Comparison of ENCODE assay signal across 30 cellular contexts in the genomic region with DNA sequence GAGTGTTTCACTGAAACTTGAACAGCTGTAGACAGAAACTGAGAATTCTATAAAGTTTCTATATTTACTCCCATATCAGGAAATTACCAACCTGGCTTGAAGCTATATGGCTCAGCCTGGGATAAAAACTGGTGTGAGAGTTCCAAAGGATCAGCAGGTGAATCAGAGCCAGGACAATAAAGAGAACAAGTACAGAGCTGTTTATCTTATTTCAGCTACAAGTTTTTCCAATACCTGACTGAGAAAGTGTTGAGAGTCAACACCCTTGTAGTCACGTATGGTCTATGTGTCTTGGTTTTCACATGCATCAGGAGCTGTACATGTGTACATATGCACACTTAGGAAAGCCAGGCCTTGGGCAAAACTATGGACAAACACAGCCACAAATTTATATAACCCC. TPM values are rescaled to one million over a fixed set of nuclear protein-coding genes. Genes with fewer than 3 reads are reported as not detected.
A peak's percentile ranks its signal among the peaks of the same experiment; 100 is the strongest.
DNase-seq lines count a peak whose midpoint lies in the region; ATAC-seq, FAIRE-seq and TF ChIP-seq lines count a peak whose summit lies in the region.
"Had no signal": no experiment of that assay in that cellular context is flagged by ENCODE, and none has a peak within 500 bp of the region (broad histone marks: within the 10 kb centered on the region; RNA-seq: fewer than 3 reads in every experiment).

No MANE protein-coding gene starts in this region.

- TF ChIP-seq EP300 in HepG2 (IDR thresholded peaks at IDR 0.05; ENCODE audit: low read depth in 2 of 2, low read length in 2 of 2) (no peak), HepG2 (CRISPR knock-in tag; IDR thresholded peaks at IDR 0.05; ENCODE audit: borderline replicate concordance) (no peak)

- CTCF ChIA-PET in HepG2 (lab: Yijun Ruan, JAX; ENCODE audit: low intra/inter-chr PET ratio, low total read pairs) = no interaction called here

- H3K4me3 ChIP-seq in duodenal mucosa (ENCODE audit: low read depth in 1 of 2, low read length in 2 of 2) (no peak overlapping the region), HepG2 (replicated peaks in 1 of 3; ENCODE audit: insufficient read depth in 1 of 3, low read depth in 2 of 3, low read length in 3 of 3) (peak overlapping the region in 1 of 3 experiments; percentile 37; a peak in 1 of 6 replicates), prostate gland (no peak overlapping the region)
- H3K4me3 ChIP-seq: cardiac muscle cell, esophagus muscularis mucosa, heart right ventricle, lower lobe of right lung, smooth muscle cell, thoracic aorta, uterus had no signal

- peak overlapping the region; percentile 70 for H3K4me2 ChIP-seq in HepG2 (ENCODE audit: low read depth, low read length)
- H3K4me2 ChIP-seq: smooth muscle cell had no signal

- H4K20me1 ChIP-seq in HepG2 (ENCODE audit: insufficient read depth, low read length) = no peaks in the 10 kb centered on the region

- ATAC-seq in HepG2 (no peak; the same call in 2 of the 3 replicates), GM21717 (IDR thresholded peaks at IDR 0.05; ENCODE audit: unreplicated experiment) (no peak), HG03571 (IDR thresholded peaks at IDR 0.05; ENCODE audit: unreplicated experiment) (no peak)
- ATAC-seq: CD8-positive, alpha-beta T cell; effector memory CD8-positive, alpha-beta T cell; heart right ventricle; lower lobe of right lung; stimulated activated naive CD8-positive, alpha-beta T cell treated with anti-CD3 and anti-CD28 coated beads, Interleukin-15, Interleukin-2, amounts not matched to agents 100 U/mL and 50 U/mL, for 24 hours had no signal

- in situ Hi-C loops in HepG2 (cut with HindIII; ENCODE audit: extremely low pct_ligation_motif_present, low pct_unique_long_range_greater_than_20kb) = no loop called here

- H3K9ac ChIP-seq in duodenal mucosa (ENCODE audit: low read depth in 1 of 2, low read length in 2 of 2) (peak overlapping the region; percentile 7 to 26), HepG2 (ENCODE audit: insufficient read depth, low read depth, low read length) (peak overlapping the region; percentile 71)

- TF ChIP-seq RAD21 in HepG2 (CRISPR knock-in tag; IDR thresholded peaks at IDR 0.05) = no peak

- no peak for FAIRE-seq in HepG2 (lab: Jason Lieb, UNC)

- TF ChIP-seq POLR2A in HepG2 (IDR thresholded peaks at IDR 0.05; ENCODE audit: insufficient read depth in 1 of 2, low read depth in 2 of 2, low read length in 2 of 2) (no peak), prostate gland (IDR thresholded peaks at IDR 0.05) (no peak)

- H3K4me1 ChIP-seq in duodenal mucosa (ENCODE audit: control insufficient read depth in 1 of 2, insufficient read depth in 2 of 2, low read length in 2 of 2) (peaks cover 13 to 26% of the 10 kb centered on the region in 2 donors), HepG2 (ENCODE audit: insufficient read depth, low read length) (peaks cover 90% of the 10 kb centered on the region), prostate gland (replicated peaks) (no peaks in the 10 kb centered on the region)
- H3K4me1 ChIP-seq: lower lobe of right lung, uterus had no signal

- POLR2A ChIA-PET in HepG2 (lab: Yijun Ruan, JAX) = interaction anchor here (0.9 to 2.1 kb wide), 16 partner anchors 9 to 82 kb away, joined by 3 to 20 read pairs (median 4); a partner anchor contains a TSS

- WGBS in HepG2 (ENCODE audit: low lambda C conversion rate) = 17% methylated on average over 1 of the region's 1 CpG
- WGBS in prostate gland = 27% methylated on average over 1 of the region's 1 CpG

- intact Hi-C loops in HepG2 (cut with micrococcal nuclease; ENCODE audit: unreplicated experiment) = loop anchor here (1.0 kb wide), 4 partner anchors 10 to 40 kb away; no protein-coding TSS in a partner anchor
- intact Hi-C loops in prostate gland (cut with DNase I) = no loop called here
- intact Hi-C loops in cardiac septum (cut with DNase I) = no loop called here

- no peaks in the 10 kb centered on the region for H3K79me2 ChIP-seq in HepG2 (ENCODE audit: insufficient read depth, low read length)

- H3K9me3 ChIP-seq in duodenal mucosa (ENCODE audit: control insufficient read depth in 1 of 2, low read length in 2 of 2) = no peaks in the 10 kb centered on the region
- no peaks in the 10 kb centered on the region for H3K9me3 ChIP-seq in HepG2 (ENCODE audit: low read length)
- no peaks in the 10 kb centered on the region for H3K9me3 ChIP-seq in prostate gland
- H3K9me3 ChIP-seq: esophagus muscularis mucosa, heart right ventricle, lower lobe of right lung, thoracic aorta, uterus had no signal

- H3K27me3 ChIP-seq in duodenal mucosa (ENCODE audit: control insufficient read depth in 1 of 2, insufficient read depth in 2 of 2, low read length in 2 of 2) (no peaks in the 10 kb centered on the region), HepG2 (ENCODE audit: control insufficient read depth in 1 of 2, insufficient read depth in 2 of 2, low read length in 2 of 2) (no peaks in the 10 kb centered on the region), prostate gland (replicated peaks; ENCODE audit: insufficient read depth) (no peaks in the 10 kb centered on the region)
- H3K27me3 ChIP-seq: cardiac muscle cell, esophagus muscularis mucosa, heart right ventricle, uterus had no signal

- no peak overlapping the region for H2AFZ ChIP-seq in HepG2 (ENCODE audit: low read length)

- TF ChIP-seq CTCF in HepG2 (CRISPR knock-in tag; IDR thresholded peaks at IDR 0.05) = no peak
- TF ChIP-seq CTCF in prostate gland (IDR thresholded peaks at IDR 0.05) = no peak

- TSS peak; percentile 97 for BruUV-seq in HepG2 (replicated peaks; lab: Mats Ljungman, UMichigan)

- H3K36me3 ChIP-seq in duodenal mucosa (ENCODE audit: control insufficient read depth in 1 of 2, insufficient read depth in 2 of 2, low read length in 2 of 2) (no peaks in the 10 kb centered on the region), HepG2 (replicated peaks in 1 of 2; ENCODE audit: control insufficient read depth in 1 of 2, insufficient read depth in 2 of 2, low read length in 2 of 2) (no peaks in the 10 kb centered on the region), prostate gland (no peaks in the 10 kb centered on the region)
- H3K36me3 ChIP-seq: cardiac muscle cell, esophagus muscularis mucosa, heart right ventricle, lower lobe of right lung, thoracic aorta, uterus, WERI-Rb-1 had no signal

- H3K27ac ChIP-seq in duodenal mucosa (ENCODE audit: low read depth, low read length) (peak overlapping the region; percentile 56), HepG2 (ENCODE audit: extremely low read length, insufficient read depth, low read length) (peak overlapping the region; percentile 94), prostate gland (peak overlapping the region; percentile 49 to 55)
- H3K27ac ChIP-seq: cardiac muscle cell, esophagus muscularis mucosa, heart right ventricle, lower lobe of right lung, thoracic aorta, uterus, WERI-Rb-1 had no signal

- DNase-seq in LoVo (ENCODE audit: low spot score) (peak; percentile 11), HepG2 (ENCODE audit: low spot score) (no peak), prostate gland (ENCODE audit: low spot score) (peak; percentile 49), COR-L47 (lab: John Stamatoyannopoulos, UW) (no peak), cardiac septum (ENCODE audit: low spot score) (no peak)
- DNase-seq: activated CD4-positive, alpha-beta T cell treated with anti-CD3 and anti-CD28 coated beads, Interleukin-2, amount 10 ng/mL, durations not matched to agents 24 days and 14 days; activated effector memory CD4-positive, alpha-beta T cell treated with anti-CD3 and anti-CD28 coated beads, Interleukin-2, amount 50 U/mL, for 16 hours; CD8-positive, alpha-beta T cell; cortex of kidney; DMS 273 treated with DMSO at 0.1 percent for 48 hours; effector memory CD8-positive, alpha-beta T cell; foreskin melanocyte; heart right ventricle; KBM-7; lower lobe of right lung; NCI-H1417 treated with DMSO at 0.1 percent for 48 hours; NCI-H2081; NCI-H2227 treated with DMSO at 0.1 percent for 48 hours; stimulated activated CD4-positive, alpha-beta T cell treated with anti-CD3 and anti-CD28 coated beads, Interleukin-1b, Interleukin-23, amount 100 ng/mL, for 48 hours; stimulated activated naive CD8-positive, alpha-beta T cell treated with anti-CD3 and anti-CD28 coated beads, Interleukin-15, Interleukin-2, amounts not matched to agents 100 U/mL and 50 U/mL, for 24 hours; T-helper 9 cell; uterus; WERI-Rb-1 had no signal

TF ChIP-seq in HepG2, 621 proteins besides CTCF, POLR2A, EP300 and RAD21 (continues in another document):
- 0 out of 2 replicates have a peak, but pooled peaks have one; percentile 6 for TF ChIP-seq ZNF205 (CRISPR knock-in tag; IDR thresholded peaks at IDR 0.05)

RNA-seq across cellular contexts. Expression of a gene that starts 40.7 kb away (rescaled TPM):
- total RNA-seq in HepG2 (2016; rRNA removed; fragmentation: Illumina TruSeq; extraction: Trizol) = 57.0 and 86.8 TPM in 2 replicates
- 14.2 and 17.8 TPM in 2 replicates for total RNA-seq in HepG2 (2016; cell fraction: cytosol; rRNA removed; fragmentation: Illumina TruSeq; extraction: Trizol; ENCODE audit: low read depth)
- total RNA-seq in HepG2 (2016; cell fraction: insoluble cytoplasmic fraction; rRNA removed; fragmentation: Illumina TruSeq; extraction: Trizol) = 62.4 and 88.2 TPM in 2 replicates
- total RNA-seq in HepG2 (2016; cell fraction: membrane; rRNA removed; fragmentation: Illumina TruSeq; extraction: Trizol) = 25.0 and 25.5 TPM in 2 replicates
- 97.8 and 106 TPM in 2 replicates for total RNA-seq in HepG2 (2016; cell fraction: nucleus; rRNA removed; fragmentation: Illumina TruSeq; extraction: Trizol)
- polyA plus RNA-seq in HepG2 (2011; rRNA removed) = 99.1 and 110 TPM in 2 replicates
- 56.1 and 93.3 TPM in 2 replicates for polyA plus RNA-seq in HepG2 (2011; cell fraction: cytosol; rRNA removed)
- 22.6 and 33.0 TPM in 2 replicates for polyA plus RNA-seq in HepG2 (2011; cell fraction: nucleus; rRNA removed)
- polyA plus RNA-seq in HepG2 (2012) = 106 and 129 TPM in 2 replicates
- polyA plus RNA-seq in HepG2 (2016; cell fraction: cytosol; fragmentation: Illumina TruSeq; extraction: Trizol; ENCODE audit: low read depth) = 4.7 and 5.7 TPM in 2 replicates
- polyA plus RNA-seq in HepG2 (2016; cell fraction: insoluble cytoplasmic fraction; fragmentation: Illumina TruSeq; extraction: Trizol; ENCODE audit: low read depth) = 32.4 and 34.8 TPM in 2 replicates
- polyA plus RNA-seq in HepG2 (2016; cell fraction: membrane; fragmentation: Illumina TruSeq; extraction: Trizol; ENCODE audit: low read depth) = 8.7 and 9.3 TPM in 2 replicates
- polyA plus RNA-seq in HepG2 (2016; cell fraction: nucleus; fragmentation: Illumina TruSeq; extraction: Trizol; ENCODE audit: insufficient read depth, low read depth) = 64.8 and 73.1 TPM in 2 replicates
- 48.0 and 115 TPM in 2 replicates for polyA minus RNA-seq in HepG2 (2011; rRNA and poly(A)+ RNA removed; ENCODE audit: low replicate concordance)
- polyA minus RNA-seq in HepG2 (2011; cell fraction: cytosol; rRNA and poly(A)+ RNA removed) = 120 and 127 TPM in 2 replicates
- polyA minus RNA-seq in HepG2 (2011; cell fraction: nucleus; rRNA and poly(A)+ RNA removed) = 218 and 225 TPM in 2 replicates
- total RNA-seq in prostate gland = 100 to 1,000 TPM in 1 of 2 donors, 10 to 100 TPM in 1; 93.0 to 127 TPM
- 23.8 TPM for total RNA-seq in cardiac septum

Comparison
In these comparisons a context has a peak if more than half of its experiments do, and no peak if none do; other contexts are left out.
1. DNase-seq: peak in LoVo (single experiment) and prostate gland (single experiment); none in HepG2 (single experiment), COR-L47 (single experiment) and cardiac septum (single experiment).
2. Peak in every context shown above with its lines, with median percentiles within 50 percentile points of each other: H3K27ac ChIP-seq.